In genomic region chr19:7450243-7451223, GRCh38 we compare ENCODE assay signal across 12 cellular contexts. TPM values are rescaled to one million over a fixed set of nuclear protein-coding genes. Genes with fewer than 3 reads are reported as not detected.
A peak's percentile ranks its signal among the peaks of the same experiment; 100 is the strongest.
DNase-seq lines count a peak whose midpoint lies in the region; ATAC-seq, FAIRE-seq and TF ChIP-seq lines count a peak whose summit lies in the region.
"Had no signal": no experiment of that assay in that cellular context is flagged by ENCODE, and none has a peak within 500 bp of the region (broad histone marks: within the 10 kb centered on the region; RNA-seq: fewer than 3 reads in every experiment).

No MANE protein-coding gene starts in this region.

- CTCF ChIA-PET in activated B cell treated with CpG ODN at 0.5 μM for 24 hours (lab: Charles Lee), result no interaction called here

- POLR2A ChIA-PET in activated B cell treated with CpG ODN at 0.5 μM for 24 hours (lab: Charles Lee), result no interaction called here

- H3K27ac Mint-ChIP-seq in activated B cell treated with CpG ODN at 0.5 μM for 24 hours, result peak overlapping the region; percentile 30

- H3K36me3 Mint-ChIP-seq in activated B cell treated with CpG ODN at 0.5 μM for 24 hours (ENCODE audit: low read depth), result peaks cover 83% of the 10 kb centered on the region

- TF ChIP-seq CTCF in activated B cell treated with CpG ODN at 0.5 μM for 24 hours (IDR thresholded peaks at IDR 0.05) (no peak), fibroblast of pulmonary artery (IDR thresholded peaks at IDR 0.05; ENCODE audit: low read length, missing control alignments) (no peak)

- TF ChIP-seq POLR2A in erythroblast (IDR thresholded peaks at IDR 0.05; ENCODE audit: low read length), result no peak

- no peaks in the 10 kb centered on the region for H3K4me1 Mint-ChIP-seq in activated B cell treated with CpG ODN at 0.5 μM for 24 hours

- H3K4me3 ChIP-seq in fibroblast of pulmonary artery (replicated peaks; ENCODE audit: low read depth, low read length), result no peak overlapping the region
- H3K4me3 ChIP-seq: heart left ventricle had no signal

- H3K9me3 Mint-ChIP-seq in activated B cell treated with CpG ODN at 0.5 μM for 24 hours, result no peaks in the 10 kb centered on the region

- DNase-seq in GM19239 (ENCODE audit: insufficient read length, low spot score), result no peak
- no peak for DNase-seq in activated B cell treated with CpG ODN at 0.5 μM for 24 hours
- peak; percentile 31 for DNase-seq in fibroblast of pulmonary artery (ENCODE audit: low read depth)
- DNase-seq in pons (ENCODE audit: low spot score), result peak; percentile 61
- DNase-seq in activated CD4-positive, alpha-beta T cell treated with anti-CD3 and anti-CD28 coated beads for 48 hours, result no peak
- no peak for DNase-seq in erythroblast (lab: John Stamatoyannopoulos, UW)
- DNase-seq in NCI-H1436 treated with DMSO at 0.1 percent for 48 hours (lab: John Stamatoyannopoulos, UW), result no peak
- DNase-seq in 8988T, result no peak
- DNase-seq: activated naive CD4-positive, alpha-beta T cell treated with Interleukin-2 at 50 U/mL for 16 hours; DMS79; heart left ventricle; NCI-H1694 had no signal

- FAIRE-seq in GM19239 (lab: Jason Lieb, UNC), result peak; percentile 99

- ATAC-seq in activated B cell treated with CpG ODN at 0.5 μM for 24 hours (ENCODE audit: low read depth), result no peak
- ATAC-seq: heart left ventricle had no signal

- no peak overlapping the region for H3K4me3 Mint-ChIP-seq in activated B cell treated with CpG ODN at 0.5 μM for 24 hours

- intact Hi-C loops in activated B cell treated with CpG ODN at 0.5 μM for 24 hours (cut with micrococcal nuclease), result no loop called here

- no peaks in the 10 kb centered on the region for H3K27me3 Mint-ChIP-seq in activated B cell treated with CpG ODN at 0.5 μM for 24 hours

RNA-seq across cellular contexts. Expression of gene PEX11G, which starts 38.3 kb away (rescaled TPM):
- total RNA-seq in activated B cell treated with CpG ODN at 0.5 μM for 24 hours, result 0.61 and 1.0 TPM in 2 replicates

Comparison
In these comparisons a context has a peak if more than half of its experiments do, and no peak if none do; other contexts are left out.
1. DNase-seq: peak in fibroblast of pulmonary artery (single experiment) and pons (single experiment); none in GM19239 (single experiment), activated B cell treated with CpG ODN at 0.5 μM for 24 hours (single experiment), activated CD4-positive, alpha-beta T cell treated with anti-CD3 and anti-CD28 coated beads for 48 hours (single experiment), erythroblast (0 of 2), NCI-H1436 treated with DMSO at 0.1 percent for 48 hours (single experiment) and 8988T (single experiment).